8 cellular contexts compared by ENCODE assay signal in genomic region chr7:155344618-155345433, GRCh38. TPM values are rescaled to one million over a fixed set of nuclear protein-coding genes. Genes with fewer than 3 reads are reported as not detected.
DNase-seq lines count a peak whose midpoint lies in the region; ATAC-seq and TF ChIP-seq lines count a peak whose summit lies in the region.

No MANE protein-coding gene starts in this region.

- no peak overlapping the region for H3K27ac ChIP-seq in adrenal gland
- H3K27ac ChIP-seq in right cardiac atrium (ENCODE audit: low read length) = no peak overlapping the region
- H3K27ac ChIP-seq in rectal smooth muscle tissue (ENCODE audit: low read depth, low read length) = no peak overlapping the region
- no peak overlapping the region for H3K27ac ChIP-seq in vagina

- H3K36me3 ChIP-seq in MG63 (no peaks in the 10 kb centered on the region), adrenal gland (replicated peaks in 1 of 2) (no peaks in the 10 kb centered on the region), rectal smooth muscle tissue (ENCODE audit: control insufficient read depth, insufficient read depth, low read length) (no peaks in the 10 kb centered on the region), vagina (no peaks in the 10 kb centered on the region)

- H3K27me3 ChIP-seq in MG63 = no peaks in the 10 kb centered on the region
- H3K27me3 ChIP-seq in adrenal gland = no peaks in the 10 kb centered on the region
- H3K27me3 ChIP-seq in right cardiac atrium (ENCODE audit: control insufficient read depth, insufficient read depth) = no peaks in the 10 kb centered on the region
- H3K27me3 ChIP-seq in rectal smooth muscle tissue (ENCODE audit: control insufficient read depth, insufficient read depth, low read length) = peaks cover 6% of the 10 kb centered on the region
- H3K27me3 ChIP-seq in vagina = no peaks in the 10 kb centered on the region

- peaks cover 3% of the 10 kb centered on the region in 2 donors for H3K4me1 ChIP-seq in adrenal gland (replicated peaks in 1 of 2)
- H3K4me1 ChIP-seq in right cardiac atrium (ENCODE audit: control insufficient read depth, insufficient read depth, low read length) = no peaks in the 10 kb centered on the region
- H3K4me1 ChIP-seq in rectal smooth muscle tissue (ENCODE audit: control insufficient read depth, insufficient read depth, low read length) = peaks cover 4% of the 10 kb centered on the region
- peaks cover 4% of the 10 kb centered on the region for H3K4me1 ChIP-seq in vagina

- ATAC-seq in right cardiac atrium = peak; percentile 96 to 98

- peak overlapping the region; percentile 37; the same call in 1 of the 2 replicates for H3K4me3 ChIP-seq in GM08714 (ENCODE audit: low read length)
- peak overlapping the region; percentile 21; the same call in 1 of the 2 replicates for H3K4me3 ChIP-seq in MG63
- H3K4me3 ChIP-seq in adrenal gland = peak overlapping the region in 1 of 4 donors; percentile 47
- peak overlapping the region; percentile 12 for H3K4me3 ChIP-seq in right cardiac atrium (ENCODE audit: low read length)
- peak overlapping the region; percentile 46 for H3K4me3 ChIP-seq in rectal smooth muscle tissue (ENCODE audit: low read length)
- peak overlapping the region; percentile 21 to 49 for H3K4me3 ChIP-seq in vagina

- WGBS in adrenal gland, 4 donors = 2 to 8% (median 5%) methylated on average over 22 to 62 of the region's 62 CpGs
- 3% methylated on average over 62 of the region's 62 CpGs for WGBS in right cardiac atrium

- TF ChIP-seq CTCF in adrenal gland (IDR thresholded peaks at IDR 0.05) = peak; percentile 55 to 96 (median 80)
- peak; percentile 74 to 97 (median 93) for TF ChIP-seq CTCF in vagina (IDR thresholded peaks at IDR 0.05)

- no peak overlapping the region for H3K9ac ChIP-seq in rectal smooth muscle tissue (ENCODE audit: low read length)

- peak; percentile 63 for DNase-seq in HCEC 1CT
- DNase-seq in MG63 = peak; percentile 52
- peak; percentile 77 for DNase-seq in SW480 (ENCODE audit: low spot score)
- DNase-seq in adrenal gland = peak; percentile 43 to 83 (median 71)
- DNase-seq in right cardiac atrium = peak; percentile 78 to 93 (median 91)
- no peak for DNase-seq in vagina (ENCODE audit: extremely low spot score in 2 of 2)

- intact Hi-C loops in adrenal gland (cut with DNase I) = loop anchor here (2.0 to 5.0 kb wide), 3 partner anchors 154 to 418 kb away; no protein-coding TSS in a partner anchor
- intact Hi-C loops in right cardiac atrium (cut with DNase I) = loop anchor here (2.0 to 5.0 kb wide), 5 partner anchors 153 to 418 kb away; no protein-coding TSS in a partner anchor
- intact Hi-C loops in vagina (cut with DNase I) = loop anchor here (2.0 kb wide), 1 partner anchor 154 kb away; no protein-coding TSS in a partner anchor

- H3K9me3 ChIP-seq in MG63 (no peaks in the 10 kb centered on the region), adrenal gland (replicated peaks in 1 of 3) (no peaks in the 10 kb centered on the region), right cardiac atrium (ENCODE audit: control insufficient read depth, low read length) (no peaks in the 10 kb centered on the region), vagina (no peaks in the 10 kb centered on the region)

- TF ChIP-seq POLR2A in adrenal gland (IDR thresholded peaks at IDR 0.05) (no peak), vagina (IDR thresholded peaks at IDR 0.05) (no peak)

RNA-seq across cellular contexts. Expression of gene INSIG1, which starts 47.1 kb away (rescaled TPM):
- 45.7 and 72.3 TPM in 2 replicates for total RNA-seq in MG63 (2014; rRNA removed; shearing (Covaris generic); ENCODE audit: low replicate concordance)
- total RNA-seq in adrenal gland = 100 to 1,000 TPM in 1 of 8 donors, 10 to 100 TPM in 7; 23.8 to 234 (median 56.1) TPM
- polyA plus RNA-seq in adrenal gland = 100 to 1,000 TPM in 1 of 3 donors, 10 to 100 TPM in 1, 1 to 10 TPM in 1; 9.9 to 203 (median 28.8) TPM
- 10 to 100 TPM; 14.1 to 19.6 (median 15.5) TPM for total RNA-seq in right cardiac atrium
- polyA plus RNA-seq in right cardiac atrium = 21.5 TPM
- 63.6 TPM for total RNA-seq in vagina

Comparison
In these comparisons a context has a peak if more than half of its experiments do, and no peak if none do; other contexts are left out.
1. DNase-seq: peak in HCEC 1CT (single experiment), MG63 (single experiment), SW480 (single experiment), adrenal gland (7 of 7) and right cardiac atrium (3 of 3); none in vagina (0 of 2).